In genomic region chr7:87933953-87934698, GRCh38 we compare ENCODE assay signal across 8 cellular contexts. TPM values are rescaled to one million over a fixed set of nuclear protein-coding genes. Genes with fewer than 3 reads are reported as not detected.
DNase-seq lines count a peak whose midpoint lies in the region; ATAC-seq, FAIRE-seq and TF ChIP-seq lines count a peak whose summit lies in the region.

TSS of gene ADAM22 (plus strand) at chr7:87934251. CDS start at chr7:87934466, 215 bp downstream.

- H3K4me3 ChIP-seq in left ventricle myocardium inferior (peak within 1 kb of the TSS; percentile 92), prostate gland (peak within 1 kb of the TSS; percentile 56 to 58), urinary bladder (ENCODE audit: low read depth, low read length) (peak within 1 kb of the TSS; percentile 65)

- DNase-seq in GM12892 (ENCODE audit: insufficient read length): peak; percentile 78
- peak; percentile 98 to 99 (median 98) for DNase-seq in NCI-H1417 (lab: John Stamatoyannopoulos, UW)
- peak; percentile 99 for DNase-seq in SW480 (ENCODE audit: low spot score)
- peak; percentile 70 for DNase-seq in amniotic epithelial cell (ENCODE audit: low read depth)
- peak; percentile 88 for DNase-seq in left ventricle myocardium inferior
- peak; percentile 85 for DNase-seq in prostate gland (ENCODE audit: low spot score)

- H3K9me3 ChIP-seq in left ventricle myocardium inferior (replicated peaks) (no peaks in the 10 kb centered on the region), prostate gland (no peaks in the 10 kb centered on the region)

- H3K4me1 ChIP-seq in left ventricle myocardium inferior: peaks cover 20% of the 10 kb centered on the region
- H3K4me1 ChIP-seq in prostate gland (replicated peaks): no peaks in the 10 kb centered on the region
- no peaks in the 10 kb centered on the region for H3K4me1 ChIP-seq in urinary bladder (ENCODE audit: insufficient read depth)

- peak; percentile 98 for FAIRE-seq in GM12892 (lab: Jason Lieb, UNC)

- TF ChIP-seq POLR2A in GM12892 (IDR thresholded peaks at IDR 0.05; ENCODE audit: low read depth, low read length): peak; percentile 89
- peak; percentile 44 for TF ChIP-seq POLR2A in prostate gland (IDR thresholded peaks at IDR 0.05)

- H3K27ac ChIP-seq in left ventricle myocardium inferior (replicated peaks): peak within 1 kb of the TSS; percentile 66
- peak within 1 kb of the TSS; percentile 26 to 59 for H3K27ac ChIP-seq in prostate gland
- H3K27ac ChIP-seq in urinary bladder (ENCODE audit: low read depth): no peak within 1 kb of the TSS

- intact Hi-C loops in left ventricle myocardium inferior (cut with micrococcal nuclease): no loop called here
- intact Hi-C loops in prostate gland (cut with DNase I): loop anchor here (10.0 kb wide), 1 partner anchor 171 kb away; no protein-coding TSS in a partner anchor

- WGBS in prostate gland: under 1% methylated on average over 53 of the region's 70 CpGs
- WGBS in urinary bladder: under 1% methylated on average over 70 of the region's 70 CpGs

- H3K27me3 ChIP-seq in left ventricle myocardium inferior (ENCODE audit: low read depth) (no peaks in the 10 kb centered on the region), prostate gland (replicated peaks; ENCODE audit: insufficient read depth) (no peaks in the 10 kb centered on the region)

- H3K36me3 ChIP-seq in left ventricle myocardium inferior: no peaks in the 10 kb centered on the region
- H3K36me3 ChIP-seq in prostate gland: no peaks in the 10 kb centered on the region
- H3K36me3 ChIP-seq in urinary bladder (ENCODE audit: insufficient read depth): no peaks in the 10 kb centered on the region

- TF ChIP-seq CTCF in left ventricle myocardium inferior (IDR thresholded peaks at IDR 0.05; ENCODE audit: borderline replicate concordance): no peak
- peak in 1 of 4 experiments; percentile 22 for TF ChIP-seq CTCF in prostate gland (IDR thresholded peaks at IDR 0.05)

- ATAC-seq in HG02798 (IDR thresholded peaks at IDR 0.05; ENCODE audit: poor library complexity, unreplicated experiment): peak; percentile 96

RNA-seq across cellular contexts. Expression of gene ADAM22, which starts in this region (rescaled TPM):
- 8.5 TPM for polyA plus RNA-seq in GM12892 (2012; ENCODE audit: missing spikeins)
- total RNA-seq in left ventricle myocardium inferior: 1.9 TPM
- total RNA-seq in prostate gland: 1 to 10 TPM; 8.4 to 8.5 TPM
- 32.5 TPM for total RNA-seq in urinary bladder
- polyA plus RNA-seq in urinary bladder: 2.9 TPM
